In the genomic region with DNA sequence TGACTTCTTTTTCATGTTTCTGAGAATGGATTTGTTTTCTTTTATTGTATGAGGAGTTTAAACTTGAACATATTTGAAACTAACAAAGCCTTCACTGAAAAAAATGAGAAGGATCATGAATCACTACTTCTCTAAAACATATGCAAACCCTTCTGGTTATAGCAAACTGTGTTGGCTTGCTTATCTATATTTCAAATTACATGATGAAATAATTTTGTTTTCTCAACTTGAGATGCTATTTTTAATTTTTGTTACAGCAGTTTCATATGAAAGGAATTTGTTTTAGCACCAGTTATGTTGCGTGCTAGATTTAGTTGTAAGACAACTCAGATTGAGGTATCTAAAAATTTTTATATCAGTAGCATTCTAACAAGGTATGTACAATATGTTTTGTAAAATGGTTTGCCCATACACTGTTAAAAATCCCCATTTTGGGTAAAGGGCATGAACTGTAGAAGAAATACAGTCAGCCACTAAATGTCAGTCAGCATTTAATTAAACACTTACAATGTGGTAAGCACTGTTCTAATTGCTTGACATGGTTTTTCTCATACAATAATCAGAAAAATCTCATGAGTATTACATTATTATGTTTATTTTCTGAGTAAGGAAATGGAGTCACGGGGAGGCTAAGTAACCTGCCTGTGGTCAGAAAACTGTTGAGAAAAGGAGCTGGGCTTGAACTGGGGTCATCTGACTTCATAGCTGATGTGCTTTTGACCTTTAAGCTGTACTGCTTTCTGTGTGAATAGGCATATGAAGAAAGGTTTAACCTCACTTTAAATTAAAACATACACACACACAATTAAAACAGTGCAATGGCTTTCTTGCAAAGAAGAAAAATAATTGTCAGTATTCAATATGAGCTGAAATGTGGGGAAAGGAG, we compare ENCODE assay signal across 10 cellular contexts.
DNase-seq lines count a peak whose midpoint lies in the region; ATAC-seq and TF ChIP-seq lines count a peak whose summit lies in the region.
"Had no signal": no experiment of that assay in that cellular context is flagged by ENCODE, and none has a peak within 500 bp of the region (broad histone marks: within the 10 kb centered on the region; RNA-seq: fewer than 3 reads in every experiment).

No MANE protein-coding gene starts in this region.

- H3K27ac ChIP-seq in fibroblast of lung (ENCODE audit: insufficient read depth, low read length) (peak overlapping the region; percentile 56), neural progenitor cell (no peak overlapping the region)
- H3K27ac ChIP-seq: KMS-11 had no signal

- no peak overlapping the region for H3K9ac ChIP-seq in fibroblast of lung (ENCODE audit: insufficient read depth, low read length)
- H3K9ac ChIP-seq in neural progenitor cell: no peak overlapping the region
- H3K9ac ChIP-seq: KMS-11 had no signal

- H3K4me3 Mint-ChIP-seq in neural progenitor cell (no peak overlapping the region), T-cell (no peak overlapping the region)

- peaks cover 8% of the 10 kb centered on the region for H3F3A ChIP-seq in neural progenitor cell (ENCODE audit: low read depth)

- ATAC-seq in HG03432 (IDR thresholded peaks at IDR 0.05; ENCODE audit: unreplicated experiment) (no peak), T-cell (replicated peaks in 1 of 4) (no peak)

- H3K4me1 Mint-ChIP-seq in neural progenitor cell: peaks cover 52% of the 10 kb centered on the region
- peaks cover 2 to 13% (median 7%) of the 10 kb centered on the region in 3 donors for H3K4me1 Mint-ChIP-seq in T-cell

- intact Hi-C loops in head of caudate nucleus (cut with DNase I): no loop called here

- H3K4me2 ChIP-seq in fibroblast of lung (ENCODE audit: extremely low read depth, insufficient read depth, low read length): peak overlapping the region; percentile 58
- no peak overlapping the region for H3K4me2 ChIP-seq in neural progenitor cell
- H3K4me2 ChIP-seq: KMS-11 had no signal

- H3K79me2 ChIP-seq in fibroblast of lung (ENCODE audit: control insufficient read depth, insufficient read depth, low read length): no peaks in the 10 kb centered on the region
- peaks cover 98% of the 10 kb centered on the region for H3K79me2 ChIP-seq in neural progenitor cell (ENCODE audit: low read depth)

- H3K4me3 ChIP-seq in fibroblast of lung (replicated peaks in 1 of 4; ENCODE audit: control extremely low read depth in 1 of 4, insufficient read depth in 1 of 4, low read depth in 3 of 4, low read length in 4 of 4) (no peak overlapping the region), neural progenitor cell (no peak overlapping the region)

- no peak overlapping the region for H2AFZ ChIP-seq in fibroblast of lung (ENCODE audit: low read length)
- H2AFZ ChIP-seq in neural progenitor cell (replicated peaks): no peak overlapping the region

- CTCF ChIA-PET in T-cell (lab: Charles Lee): interaction anchor here in 1 of 2 donors (0.6 kb wide), 1 partner anchor 53 kb away, joined by 3 read pairs; no protein-coding TSS in a partner anchor

- in situ Hi-C loops in SK-MEL-5 (cut with HindIII; ENCODE audit: low pct_unique_long_range_greater_than_20kb, low sequenced_read_pairs): no loop called here

- H3K36me3 Mint-ChIP-seq in neural progenitor cell (peaks cover 10% of the 10 kb centered on the region), T-cell (no peaks in the 10 kb centered on the region)

- H4K20me1 ChIP-seq in fibroblast of lung (ENCODE audit: control insufficient read depth, extremely low read depth, insufficient read depth, low read length) (no peaks in the 10 kb centered on the region), neural progenitor cell (ENCODE audit: low read depth) (peaks cover 44% of the 10 kb centered on the region)

- H3K27ac Mint-ChIP-seq in neural progenitor cell: peak overlapping the region; percentile 40
- H3K27ac Mint-ChIP-seq in T-cell: no peak overlapping the region

- peaks cover 26% of the 10 kb centered on the region for H3K4me1 ChIP-seq in fibroblast of lung (ENCODE audit: control insufficient read depth, extremely low read depth, insufficient read depth, low read length)
- H3K4me1 ChIP-seq in neural progenitor cell: peaks cover 28% of the 10 kb centered on the region

- H3K27me3 Mint-ChIP-seq in neural progenitor cell (ENCODE audit: insufficient read depth, low read depth) (no peaks in the 10 kb centered on the region), T-cell (no peaks in the 10 kb centered on the region)

- POLR2A ChIA-PET in T-cell (lab: Charles Lee): no interaction called here

- DNase-seq in Daoy (ENCODE audit: low read depth) (peak; percentile 26), SK-MEL-5 (ENCODE audit: low read depth, low spot score) (peak; percentile 81), fibroblast of lung (ENCODE audit: low read depth in 2 of 2) (peak; percentile 51 to 64), neural progenitor cell (ENCODE audit: low spot score) (no peak), cortex of kidney (lab: John Stamatoyannopoulos, UW) (no peak), T-cell (no peak), head of caudate nucleus (no peak)
- DNase-seq: BE2C had no signal

- peaks cover 4% of the 10 kb centered on the region for H3K9me3 Mint-ChIP-seq in neural progenitor cell
- no peaks in the 10 kb centered on the region for H3K9me3 Mint-ChIP-seq in T-cell

- no peaks in the 10 kb centered on the region for H3K27me3 ChIP-seq in fibroblast of lung (ENCODE audit: control insufficient read depth, insufficient read depth, low read length)
- H3K27me3 ChIP-seq in neural progenitor cell: no peaks in the 10 kb centered on the region
- H3K27me3 ChIP-seq: BE2C had no signal

- H3K36me3 ChIP-seq in fibroblast of lung (ENCODE audit: control insufficient read depth, insufficient read depth, low read length) (no peaks in the 10 kb centered on the region), neural progenitor cell (peaks cover 6% of the 10 kb centered on the region)
- H3K36me3 ChIP-seq: BE2C had no signal

- no peaks in the 10 kb centered on the region for H3K9me3 ChIP-seq in fibroblast of lung (ENCODE audit: control insufficient read depth, insufficient read depth, low read depth, low read length)
- H3K9me3 ChIP-seq in neural progenitor cell (ENCODE audit: low read depth): peaks cover 6% of the 10 kb centered on the region

- TF ChIP-seq CTCF in fibroblast of lung (conservative IDR thresholded peaks at IDR 0.05 in 1 of 2, IDR thresholded peaks at IDR 0.05 in 1 of 2; ENCODE audit: low read depth in 1 of 2, low read length in 2 of 2): no peak
- TF ChIP-seq CTCF in neural progenitor cell (IDR thresholded peaks at IDR 0.05): no peak

Comparison
In these comparisons a context has a peak if more than half of its experiments do, and no peak if none do; other contexts are left out.
1. DNase-seq: peak in Daoy (single experiment), SK-MEL-5 (single experiment) and fibroblast of lung (2 of 2); none in neural progenitor cell (single experiment), cortex of kidney (single experiment), T-cell (0 of 34) and head of caudate nucleus (0 of 42).